Comparison of ENCODE assay signal across 2 cellular contexts in genomic region chr19:17988161-17988560, GRCh38.
TF ChIP-seq lines count a peak whose summit lies in the region.

No MANE protein-coding gene starts in this region.

TF ChIP-seq in A549, 52 proteins besides CTCF, POLR2A, EP300 and RAD21:
- TF ChIP-seq ATOH8 (CRISPR knock-in tag; IDR thresholded peaks at IDR 0.05; ENCODE audit: low read depth) = no peak
- TF ChIP-seq HDAC2 (IDR thresholded peaks at IDR 0.05) = no peak
- no peak for TF ChIP-seq GATA3 (IDR thresholded peaks at IDR 0.05; ENCODE audit: borderline replicate concordance)
- TF ChIP-seq ZC3H11A (IDR thresholded peaks at IDR 0.05) = no peak
- peak; percentile 86 for TF ChIP-seq ZFP36 (IDR thresholded peaks at IDR 0.05; ENCODE audit: borderline replicate concordance, partially characterized antibody)

TF ChIP-seq in K562, 482 proteins besides CTCF, POLR2A, EP300 and RAD21:
- TF ChIP-seq BCOR (IDR thresholded peaks at IDR 0.05) (peak; percentile 38; the same call in 1 of the 2 replicates), ELF2 (CRISPR knock-in tag; IDR thresholded peaks at IDR 0.05) (no peak), ZFP36 (IDR thresholded peaks at IDR 0.05; ENCODE audit: low read depth, low read length, partially characterized antibody) (peak; percentile 97), RCOR1 (IDR thresholded peaks at IDR 0.05; ENCODE audit: borderline replicate concordance in 1 of 2, low read depth in 2 of 2, low read length in 2 of 2) (0 out of 4 replicates have a peak, but pooled peaks of 1 of the 2 experiments have one; percentile 10)
TF ChIP-seq in K562: peak in this region for 3.
